In the genomic region with DNA sequence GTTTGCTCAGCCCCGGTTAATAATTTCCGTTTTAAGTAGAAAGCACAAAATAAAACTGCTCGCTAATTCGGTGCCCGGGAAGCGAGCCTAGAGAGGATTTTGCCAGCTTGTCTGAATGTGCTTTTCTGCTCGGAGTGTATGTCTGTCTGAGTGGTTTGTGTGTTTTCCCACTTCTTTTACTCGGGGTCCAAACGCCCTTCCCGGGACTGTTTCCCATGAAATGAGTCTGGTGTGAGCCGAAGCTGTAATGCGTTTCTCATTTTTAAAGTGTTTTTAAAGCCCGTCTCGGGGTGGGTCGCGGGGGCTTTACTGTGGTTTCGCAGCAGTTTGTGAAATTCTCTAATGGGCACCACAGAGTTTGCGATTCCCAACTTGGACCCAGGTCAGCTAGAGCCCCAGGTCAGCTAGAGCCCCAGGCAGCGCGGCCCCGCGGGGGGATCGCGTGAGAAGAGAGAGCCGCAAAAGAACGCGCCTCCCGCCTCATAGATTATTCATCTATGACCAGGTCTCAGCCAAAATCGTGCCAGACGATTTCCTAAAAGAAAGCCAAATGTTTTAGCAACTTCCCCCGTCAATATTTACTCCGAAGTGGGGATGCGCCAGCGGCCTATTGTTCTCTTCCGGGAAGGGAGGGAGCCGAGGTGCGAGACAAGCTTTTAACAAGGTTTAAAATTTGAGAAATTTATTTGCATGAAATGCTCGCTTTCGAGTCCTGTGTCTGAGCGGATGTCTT, we compare ENCODE assay signal across 1 cellular context.
TF ChIP-seq lines count a peak whose summit lies in the region.

No MANE protein-coding gene starts in this region.

TF ChIP-seq in HCT116, 20 proteins besides CTCF, POLR2A, EP300 and RAD21 (continued from another document):
- TF ChIP-seq, protein P1, sequence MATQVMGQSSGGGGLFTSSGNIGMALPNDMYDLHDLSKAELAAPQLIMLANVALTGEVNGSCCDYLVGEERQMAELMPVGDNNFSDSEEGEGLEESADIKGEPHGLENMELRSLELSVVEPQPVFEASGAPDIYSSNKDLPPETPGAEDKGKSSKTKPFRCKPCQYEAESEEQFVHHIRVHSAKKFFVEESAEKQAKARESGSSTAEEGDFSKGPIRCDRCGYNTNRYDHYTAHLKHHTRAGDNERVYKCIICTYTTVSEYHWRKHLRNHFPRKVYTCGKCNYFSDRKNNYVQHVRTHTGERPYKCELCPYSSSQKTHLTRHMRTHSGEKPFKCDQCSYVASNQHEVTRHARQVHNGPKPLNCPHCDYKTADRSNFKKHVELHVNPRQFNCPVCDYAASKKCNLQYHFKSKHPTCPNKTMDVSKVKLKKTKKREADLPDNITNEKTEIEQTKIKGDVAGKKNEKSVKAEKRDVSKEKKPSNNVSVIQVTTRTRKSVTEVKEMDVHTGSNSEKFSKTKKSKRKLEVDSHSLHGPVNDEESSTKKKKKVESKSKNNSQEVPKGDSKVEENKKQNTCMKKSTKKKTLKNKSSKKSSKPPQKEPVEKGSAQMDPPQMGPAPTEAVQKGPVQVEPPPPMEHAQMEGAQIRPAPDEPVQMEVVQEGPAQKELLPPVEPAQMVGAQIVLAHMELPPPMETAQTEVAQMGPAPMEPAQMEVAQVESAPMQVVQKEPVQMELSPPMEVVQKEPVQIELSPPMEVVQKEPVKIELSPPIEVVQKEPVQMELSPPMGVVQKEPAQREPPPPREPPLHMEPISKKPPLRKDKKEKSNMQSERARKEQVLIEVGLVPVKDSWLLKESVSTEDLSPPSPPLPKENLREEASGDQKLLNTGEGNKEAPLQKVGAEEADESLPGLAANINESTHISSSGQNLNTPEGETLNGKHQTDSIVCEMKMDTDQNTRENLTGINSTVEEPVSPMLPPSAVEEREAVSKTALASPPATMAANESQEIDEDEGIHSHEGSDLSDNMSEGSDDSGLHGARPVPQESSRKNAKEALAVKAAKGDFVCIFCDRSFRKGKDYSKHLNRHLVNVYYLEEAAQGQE (IDR thresholded peaks at IDR 0.05; ENCODE audit: low read depth), result no peak
- TF ChIP-seq EZH2phosphoT487 (IDR thresholded peaks at IDR 0.05; ENCODE audit: borderline replicate concordance) (no peak), ZFX (IDR thresholded peaks at IDR 0.05) (no peak), ZNF274 (IDR thresholded peaks at IDR 0.05; ENCODE audit: low read depth, low read length) (no peak), FOSL1 (IDR thresholded peaks at IDR 0.05; ENCODE audit: low read depth) (no peak), YY1 (IDR thresholded peaks at IDR 0.05; ENCODE audit: extremely low read depth, insufficient replicate concordance, low read depth, low read length) (no peak), EGR1 (IDR thresholded peaks at IDR 0.05; ENCODE audit: low read depth) (no peak), SP1 (IDR thresholded peaks at IDR 0.05; ENCODE audit: low read depth) (no peak), MAX (IDR thresholded peaks at IDR 0.05) (no peak), CEBPB (IDR thresholded peaks at IDR 0.05; ENCODE audit: low read depth) (no peak), SIN3A (IDR thresholded peaks at IDR 0.05; ENCODE audit: low read depth) (no peak), CBX3 (IDR thresholded peaks at IDR 0.05; ENCODE audit: low read depth) (no peak), POLR2AphosphoS5 (IDR thresholded peaks at IDR 0.05; ENCODE audit: low read depth, low read length) (no peak), ELF1 (IDR thresholded peaks at IDR 0.05; ENCODE audit: borderline replicate concordance, low read depth) (no peak), SRF (IDR thresholded peaks at IDR 0.05; ENCODE audit: low read depth) (no peak), TCF7L2 (IDR thresholded peaks at IDR 0.05; ENCODE audit: borderline replicate concordance, extremely low read depth, insufficient read depth, insufficient read length) (no peak)
- TF ChIP-seq, protein P2, sequence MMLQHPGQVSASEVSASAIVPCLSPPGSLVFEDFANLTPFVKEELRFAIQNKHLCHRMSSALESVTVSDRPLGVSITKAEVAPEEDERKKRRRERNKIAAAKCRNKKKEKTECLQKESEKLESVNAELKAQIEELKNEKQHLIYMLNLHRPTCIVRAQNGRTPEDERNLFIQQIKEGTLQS (IDR thresholded peaks at IDR 0.05), result no peak
- TF ChIP-seq, protein P3, sequence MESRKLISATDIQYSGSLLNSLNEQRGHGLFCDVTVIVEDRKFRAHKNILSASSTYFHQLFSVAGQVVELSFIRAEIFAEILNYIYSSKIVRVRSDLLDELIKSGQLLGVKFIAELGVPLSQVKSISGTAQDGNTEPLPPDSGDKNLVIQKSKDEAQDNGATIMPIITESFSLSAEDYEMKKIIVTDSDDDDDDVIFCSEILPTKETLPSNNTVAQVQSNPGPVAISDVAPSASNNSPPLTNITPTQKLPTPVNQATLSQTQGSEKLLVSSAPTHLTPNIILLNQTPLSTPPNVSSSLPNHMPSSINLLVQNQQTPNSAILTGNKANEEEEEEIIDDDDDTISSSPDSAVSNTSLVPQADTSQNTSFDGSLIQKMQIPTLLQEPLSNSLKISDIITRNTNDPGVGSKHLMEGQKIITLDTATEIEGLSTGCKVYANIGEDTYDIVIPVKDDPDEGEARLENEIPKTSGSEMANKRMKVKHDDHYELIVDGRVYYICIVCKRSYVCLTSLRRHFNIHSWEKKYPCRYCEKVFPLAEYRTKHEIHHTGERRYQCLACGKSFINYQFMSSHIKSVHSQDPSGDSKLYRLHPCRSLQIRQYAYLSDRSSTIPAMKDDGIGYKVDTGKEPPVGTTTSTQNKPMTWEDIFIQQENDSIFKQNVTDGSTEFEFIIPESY (IDR thresholded peaks at IDR 0.05; ENCODE audit: extremely low read depth, insufficient replicate concordance, low read length), result no peak
